In the genomic region with DNA sequence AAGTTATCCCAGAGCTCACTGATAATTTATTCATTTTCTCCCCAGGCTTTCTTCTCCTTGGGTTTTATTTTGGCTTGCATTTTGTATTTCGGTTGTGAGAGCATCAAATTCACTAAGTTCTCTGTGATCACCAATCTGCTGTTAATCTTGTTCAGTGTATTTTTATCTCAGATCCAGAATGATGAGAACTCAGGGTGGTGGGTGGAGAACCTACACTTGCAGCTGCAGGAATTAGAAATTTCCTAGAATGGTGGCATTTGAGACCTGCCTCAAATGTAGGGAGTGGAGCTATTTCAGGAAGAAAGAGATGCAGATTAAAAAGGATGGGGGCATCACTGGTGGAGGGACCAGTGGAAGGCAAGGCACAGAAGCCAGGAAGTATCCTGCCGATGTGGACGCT, we compare ENCODE assay signal across 29 cellular contexts.
DNase-seq lines count a peak whose midpoint lies in the region; TF ChIP-seq lines count a peak whose summit lies in the region.
"Had no signal": no experiment of that assay in that cellular context is flagged by ENCODE, and none has a peak within 500 bp of the region (broad histone marks: within the 10 kb centered on the region; RNA-seq: fewer than 3 reads in every experiment).

No MANE protein-coding gene starts in this region.

- WGBS in neuronal stem cell (ENCODE audit: extremely low coverage in 2 of 2, insufficient read length in 2 of 2, insufficient replicate concordance in 1 of 2), 2 donors = no CpG with 5 or more reads among the region's 3 CpGs

- H2AFZ ChIP-seq in neural progenitor cell (replicated peaks) (no peak overlapping the region), neuronal stem cell (ENCODE audit: low read length) (no peak overlapping the region)

- H3F3A ChIP-seq in neural progenitor cell (ENCODE audit: low read depth) = no peaks in the 10 kb centered on the region

- no peak overlapping the region for H3K27ac ChIP-seq in neural progenitor cell
- no peak overlapping the region for H3K27ac ChIP-seq in neuronal stem cell (replicated peaks; ENCODE audit: low read length)
- H3K27ac ChIP-seq: 22Rv1; A549; BLaER1; BLaER1 treated with 17β-estradiol and CSF1 and Interleukin-3, amounts not matched to agents 10 nM and 100 nM; C4-2B had no signal

- no peak overlapping the region for H4K91ac ChIP-seq in neuronal stem cell (ENCODE audit: low read depth, low read length, poor library complexity)

- H3K4me2 ChIP-seq in neural progenitor cell (no peak overlapping the region), neuronal stem cell (ENCODE audit: insufficient read depth, low read length, poor library complexity, severe bottlenecking) (no peak overlapping the region)
- H3K4me2 ChIP-seq: A549; BLaER1; BLaER1 treated with 17β-estradiol and CSF1 and Interleukin-3, amounts not matched to agents 10 nM and 100 nM had no signal

- peaks cover 35% of the 10 kb centered on the region for H3K9me3 Mint-ChIP-seq in neural progenitor cell
- H3K9me3 Mint-ChIP-seq: CD4-positive, alpha-beta T cell; CD8-positive, alpha-beta T cell had no signal

- H3K9ac ChIP-seq in neural progenitor cell (no peak overlapping the region), neuronal stem cell (ENCODE audit: low read depth, low read length, poor library complexity) (no peak overlapping the region)
- H3K9ac ChIP-seq: BLaER1; BLaER1 treated with 17β-estradiol and CSF1 and Interleukin-3, amounts not matched to agents 10 nM and 100 nM had no signal

- H3K4ac ChIP-seq in neuronal stem cell (ENCODE audit: low read length) = no peak overlapping the region

- no peaks in the 10 kb centered on the region for H4K20me1 ChIP-seq in neural progenitor cell (ENCODE audit: low read depth)
- H4K20me1 ChIP-seq: BLaER1; BLaER1 treated with 17β-estradiol and CSF1 and Interleukin-3, amounts not matched to agents 10 nM and 100 nM had no signal

- no peak overlapping the region for H2AK5ac ChIP-seq in neuronal stem cell (ENCODE audit: low read depth, low read length)

- no peak overlapping the region for H3K14ac ChIP-seq in neuronal stem cell (ENCODE audit: low read length)

- H3K36me3 ChIP-seq in neural progenitor cell (no peaks in the 10 kb centered on the region), neuronal stem cell (replicated peaks in 1 of 2; ENCODE audit: control insufficient read depth in 2 of 2, insufficient read depth in 2 of 2, low read length in 2 of 2) (no peaks in the 10 kb centered on the region)
- H3K36me3 ChIP-seq: BE2C; BLaER1; BLaER1 treated with 17β-estradiol and CSF1 and Interleukin-3, amounts not matched to agents 10 nM and 100 nM had no signal

- H3K27me3 ChIP-seq in neural progenitor cell (no peaks in the 10 kb centered on the region), neuronal stem cell (ENCODE audit: control insufficient read depth in 3 of 3, insufficient read depth in 3 of 3, low read depth in 1 of 3, low read length in 3 of 3) (no peaks in the 10 kb centered on the region)
- H3K27me3 ChIP-seq: BE2C; BLaER1; BLaER1 treated with 17β-estradiol and CSF1 and Interleukin-3, amounts not matched to agents 10 nM and 100 nM had no signal

- no peak for TF ChIP-seq CTCF in neural progenitor cell (IDR thresholded peaks at IDR 0.05)

- H3K4me1 ChIP-seq in neural progenitor cell (peaks cover 6% of the 10 kb centered on the region), neuronal stem cell (ENCODE audit: control insufficient read depth in 2 of 2, insufficient read depth in 1 of 2, low read depth in 1 of 2, low read length in 2 of 2) (peaks cover 4 to 7% of the 10 kb centered on the region in 2 donors)
- H3K4me1 ChIP-seq: A549; BE2C; BLaER1; BLaER1 treated with 17β-estradiol and CSF1 and Interleukin-3, amounts not matched to agents 10 nM and 100 nM; Caco-2 had no signal

- H3K9me3 ChIP-seq in neural progenitor cell (ENCODE audit: low read depth) (no peaks in the 10 kb centered on the region), neuronal stem cell (replicated peaks in 1 of 2; ENCODE audit: control insufficient read depth in 2 of 2, insufficient read depth in 1 of 2, low read depth in 1 of 2, low read length in 2 of 2) (peaks cover 9 to 30% of the 10 kb centered on the region in 2 donors)
- H3K9me3 ChIP-seq: BE2C had no signal

- no peak overlapping the region for H4K8ac ChIP-seq in neuronal stem cell (ENCODE audit: low read depth, low read length)

- H3K79me2 ChIP-seq in neural progenitor cell (ENCODE audit: low read depth) = no peaks in the 10 kb centered on the region

- no peaks in the 10 kb centered on the region for H3K79me1 ChIP-seq in neuronal stem cell (ENCODE audit: low read depth, low read length)

- H3K18ac ChIP-seq in neuronal stem cell (ENCODE audit: low read length) = peak overlapping the region; percentile 41

- H3K27ac Mint-ChIP-seq in neural progenitor cell = no peak overlapping the region
- H3K27ac Mint-ChIP-seq: B cell; CD14-positive monocyte; CD4-positive, alpha-beta memory T cell; CD4-positive, alpha-beta T cell; CD8-positive, alpha-beta memory T cell; CD8-positive, alpha-beta T cell had no signal

- H2BK120ac ChIP-seq in neuronal stem cell (ENCODE audit: low read depth, low read length) = no peak overlapping the region

- H3K4me3 Mint-ChIP-seq in neural progenitor cell = peak overlapping the region; percentile 22
- H3K4me3 Mint-ChIP-seq: B cell; CD14-positive monocyte; CD4-positive, alpha-beta memory T cell; CD4-positive, alpha-beta T cell; CD4-positive, CD25-positive, alpha-beta regulatory T cell; CD8-positive, alpha-beta memory T cell; CD8-positive, alpha-beta T cell had no signal

- H2BK12ac ChIP-seq in neuronal stem cell (ENCODE audit: low read length) = no peak overlapping the region

- H2BK15ac ChIP-seq in neuronal stem cell (ENCODE audit: low read length) = no peak overlapping the region

- no peak overlapping the region for H3K4me3 ChIP-seq in neural progenitor cell
- no peak overlapping the region for H3K4me3 ChIP-seq in neuronal stem cell (ENCODE audit: low read length in 2 of 2)
- H3K4me3 ChIP-seq: A549; BLaER1; BLaER1 treated with 17β-estradiol and CSF1 and Interleukin-3, amounts not matched to agents 10 nM and 100 nM had no signal

- DNase-seq in neural progenitor cell (ENCODE audit: low spot score) = no peak
- DNase-seq in neuronal stem cell (ENCODE audit: low spot score) = no peak
- DNase-seq in putamen (ENCODE audit: low spot score) = peak; percentile 52
- DNase-seq in COR-L47 (lab: John Stamatoyannopoulos, UW) = no peak
- DNase-seq in NCI-H82 treated with DMSO at 0.1 percent for 48 hours (lab: John Stamatoyannopoulos, UW; ENCODE audit: unreplicated experiment) = no peak
- DNase-seq in ureter (ENCODE audit: low spot score) = no peak
- DNase-seq: 8988T; ACHN; AML-193; BE2C; C1 segment of cervical spinal cord; Caco-2; Calu3; CD4-positive, alpha-beta memory T cell; CD4-positive, alpha-beta T cell; CD4-positive, CD25-positive, alpha-beta regulatory T cell; CD8-positive, alpha-beta memory T cell; CD8-positive, alpha-beta T cell; DMS 273 treated with DMSO at 0.1 percent for 48 hours; DMS153; DND-41; EL had no signal

- peaks cover 8% of the 10 kb centered on the region for H3K27me3 Mint-ChIP-seq in neural progenitor cell (ENCODE audit: insufficient read depth, low read depth)

- no peaks in the 10 kb centered on the region for H3K4me1 Mint-ChIP-seq in neural progenitor cell
- H3K4me1 Mint-ChIP-seq: B cell; CD14-positive monocyte; CD4-positive, alpha-beta memory T cell; CD4-positive, CD25-positive, alpha-beta regulatory T cell; CD8-positive, alpha-beta memory T cell had no signal

- H3K36me3 Mint-ChIP-seq in neural progenitor cell = peaks cover 7% of the 10 kb centered on the region
- H3K36me3 Mint-ChIP-seq: CD14-positive monocyte; CD4-positive, alpha-beta memory T cell; CD4-positive, CD25-positive, alpha-beta regulatory T cell; CD8-positive, alpha-beta T cell had no signal

- H3K23ac ChIP-seq in neuronal stem cell (ENCODE audit: low read depth, low read length, poor library complexity) = no peak overlapping the region

- H2BK5ac ChIP-seq in neuronal stem cell (ENCODE audit: low read length) = no peak overlapping the region
